29 cellular contexts compared by ENCODE assay signal in the genomic region with DNA sequence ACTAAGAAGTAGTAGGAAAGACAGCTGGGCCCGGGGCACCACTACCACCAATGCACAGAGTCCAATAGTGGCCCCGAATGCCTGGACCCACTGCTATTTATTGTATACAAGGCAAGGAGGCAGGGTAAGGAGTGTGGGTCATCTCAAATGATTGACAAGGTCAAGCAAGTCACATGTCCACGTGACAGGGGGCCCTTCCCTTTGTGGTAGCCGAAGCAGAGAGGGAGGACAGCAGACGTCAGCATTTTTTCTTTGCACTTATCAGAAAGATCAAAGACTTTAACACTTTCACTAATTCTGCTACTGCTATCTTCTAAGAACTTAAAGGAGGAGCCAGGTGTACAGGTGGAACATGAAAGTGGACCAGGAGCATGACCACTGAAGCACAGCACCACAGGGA.
"Had no signal": no experiment of that assay in that cellular context is flagged by ENCODE, and none has a peak within 500 bp of the region (broad histone marks: within the 10 kb centered on the region; RNA-seq: fewer than 3 reads in every experiment).

No MANE protein-coding gene starts in this region.

- H3K9me3 ChIP-seq: ascending aorta, body of pancreas, Peyer's patch, SJCRH30, SK-N-SH had no signal

- H3K4me2 ChIP-seq: SK-N-SH had no signal

- H3K27ac ChIP-seq: ascending aorta, body of pancreas, Peyer's patch, RWPE1, SJCRH30 had no signal

- H3K9me3 Mint-ChIP-seq: activated naive CD4-positive, alpha-beta T cell treated with anti-CD3 and anti-CD28 coated beads, Interleukin-2, amount 50 U/mL, for 72 hours; activated naive CD8-positive, alpha-beta T cell treated with anti-CD3 and anti-CD28 coated beads, Interleukin-2, amount 50 U/mL, for 24 hours had no signal

- H3K27me3 ChIP-seq: ascending aorta, body of pancreas, Peyer's patch, SJCRH30 had no signal

- H3K36me3 ChIP-seq: SJCRH30 had no signal

- H3K4me3 ChIP-seq: ascending aorta, body of pancreas, Peyer's patch, SJCRH30 had no signal

- DNase-seq: activated CD4-positive, alpha-beta T cell treated with anti-CD3 and anti-CD28 coated beads for 4 hours; activated CD4-positive, alpha-beta T cell treated with anti-CD3 and anti-CD28 coated beads, Interleukin-2, amount 50 U/mL, for 4 hours; activated CD8-positive, alpha-beta memory T cell treated with anti-CD3 and anti-CD28 coated beads for 24 hours; activated effector memory CD4-positive, alpha-beta T cell treated with Interleukin-2 at 50 U/mL for 16 hours; activated naive CD4-positive, alpha-beta T cell treated with Interleukin-2 at 50 U/mL for 16 hours; activated naive CD8-positive, alpha-beta T cell treated with anti-CD3 and anti-CD28 coated beads, Interleukin-2, amount 50 U/mL, for 24 hours; amniotic stem cell; body of pancreas; KG1; MV-4-11; NCI-H1105; NCI-H1436; NCI-H1694 treated with DMSO at 0.1 percent for 48 hours; NCI-H2029 treated with DMSO at 0.1 percent for 48 hours; NCI-H345; NCI-H510A; NCI-H526 treated with DMSO at 0.1 percent for 48 hours; NCI-H82; NK-92 treated with Interleukin-12 subunit alpha and Interleukin-12 subunit beta, amount 100 ng/mL, for 24 hours; OCI-M1; Peyer's patch; Right ventricle myocardium superior; SJCRH30; SK-N-SH; T-helper 1 cell had no signal

- ATAC-seq: activated CD4-positive, CD25-positive, alpha-beta regulatory T cell treated with anti-CD3 and anti-CD28 coated beads, Interleukin-2, amount 50 U/mL, for 24 hours; activated naive CD4-positive, alpha-beta T cell treated with anti-CD3 and anti-CD28 coated beads, Interleukin-2, amount 50 U/mL, for 72 hours; activated naive CD8-positive, alpha-beta T cell treated with anti-CD3 and anti-CD28 coated beads, Interleukin-2, amount 50 U/mL, for 24 hours; body of pancreas had no signal

- H3K27me3 Mint-ChIP-seq: activated naive CD8-positive, alpha-beta T cell treated with anti-CD3 and anti-CD28 coated beads, Interleukin-2, amount 50 U/mL, for 24 hours had no signal

- H3K4me3 Mint-ChIP-seq: activated naive CD8-positive, alpha-beta T cell treated with anti-CD3 and anti-CD28 coated beads, Interleukin-2, amount 50 U/mL, for 24 hours had no signal

- H3K4me1 ChIP-seq: SJCRH30 had no signal

- H3K9ac ChIP-seq: SK-N-SH had no signal

- H3K27ac Mint-ChIP-seq: activated naive CD4-positive, alpha-beta T cell treated with anti-CD3 and anti-CD28 coated beads, Interleukin-2, amount 50 U/mL, for 72 hours; activated naive CD8-positive, alpha-beta T cell treated with anti-CD3 and anti-CD28 coated beads, Interleukin-2, amount 50 U/mL, for 24 hours had no signal
